Comparison of ENCODE assay signal across 2 cellular contexts in genomic region chr5:88158056-88158455, GRCh38.
TF ChIP-seq lines count a peak whose summit lies in the region.

No MANE protein-coding gene starts in this region.

TF ChIP-seq in A549, 52 proteins besides CTCF, POLR2A, EP300 and RAD21:
- TF ChIP-seq MAFK (IDR thresholded peaks at IDR 0.05; ENCODE audit: partially characterized antibody) (peak; percentile 68), RNF2 (IDR thresholded peaks at IDR 0.05; ENCODE audit: borderline replicate concordance, low read depth) (no peak)

TF ChIP-seq in IMR-90, 13 proteins besides CTCF, POLR2A, EP300 and RAD21:
- TF ChIP-seq CHD1 (IDR thresholded peaks at IDR 0.05; ENCODE audit: low read depth, low read length): no peak
- peak; percentile 69 for TF ChIP-seq MAFK (IDR thresholded peaks at IDR 0.05; ENCODE audit: low read depth, low read length)
